In the genomic region with DNA sequence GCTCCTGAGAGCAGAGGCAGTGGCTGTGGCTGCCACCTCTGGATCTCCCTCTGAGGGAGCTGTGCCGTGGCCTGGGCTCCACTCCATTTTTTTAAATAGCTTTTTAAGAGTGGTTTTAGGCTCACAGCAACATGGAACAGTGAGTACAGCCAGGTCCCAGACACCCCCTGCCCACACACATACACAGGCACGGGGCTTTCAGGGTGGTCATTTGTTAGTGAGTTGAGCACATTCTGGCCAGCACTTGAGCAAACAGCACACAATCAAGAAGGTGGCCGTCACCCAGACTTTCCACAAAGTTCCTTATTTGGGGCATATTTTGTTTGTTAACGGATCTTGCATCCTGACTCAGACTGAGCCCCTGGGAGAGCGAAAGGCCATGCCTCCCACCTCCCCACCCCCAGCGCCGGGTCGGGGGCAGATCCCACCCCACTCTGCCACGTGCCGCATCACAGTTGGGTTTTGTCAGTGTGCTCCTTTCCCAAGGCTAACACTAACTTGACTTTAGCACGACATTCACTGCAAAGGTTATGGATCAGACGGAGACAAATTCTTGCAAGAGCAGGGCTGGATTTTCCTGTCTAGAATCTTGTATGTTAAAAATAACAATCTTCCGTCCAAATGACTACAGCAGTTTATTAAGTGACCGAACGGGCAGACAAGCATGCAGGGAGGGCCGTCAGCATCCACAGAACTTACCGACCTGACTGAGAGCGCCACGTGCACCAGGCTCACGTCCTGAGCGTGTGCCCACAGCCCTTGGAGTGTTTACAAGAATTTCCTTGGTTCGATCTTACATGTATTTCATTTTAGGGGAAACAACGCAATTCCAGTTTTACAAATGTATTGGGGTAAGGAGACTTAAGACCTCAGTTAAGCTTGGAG, we compare ENCODE assay signal across 20 cellular contexts.
"Had no signal": no experiment of that assay in that cellular context is flagged by ENCODE, and none has a peak within 500 bp of the region (broad histone marks: within the 10 kb centered on the region; RNA-seq: fewer than 3 reads in every experiment).

No MANE protein-coding gene starts in this region.

- H3K27ac Mint-ChIP-seq: activated CD4-positive, alpha-beta T cell treated with anti-CD3 and anti-CD28 coated beads, Interleukin-2, amount 10 ng/mL, durations not matched to agents 24 days and 14 days; activated CD8-positive, alpha-beta T cell treated with anti-CD3 and anti-CD28 coated beads, Interleukin-2, amount 10 ng/mL, durations not matched to agents 7 days and 5 days; activated naive CD4-positive, alpha-beta T cell treated with anti-CD3 and anti-CD28 coated beads, Interleukin-2, amount 50 U/mL, for 72 hours; endodermal cell; neural progenitor cell; T-helper 2 cell treated with Interferon-gamma antibody and Interleukin-4, amounts not matched to agents 5 μg/mL and 100 μg/mL, for 36 hours had no signal

- H3K9me3 Mint-ChIP-seq: activated CD4-positive, alpha-beta T cell treated with anti-CD3 and anti-CD28 coated beads, Interleukin-2, amount 10 ng/mL, durations not matched to agents 24 days and 14 days; activated naive CD4-positive, alpha-beta T cell treated with anti-CD3 and anti-CD28 coated beads, Interleukin-2, amount 50 U/mL, for 72 hours; brain; central memory CD8-positive, alpha-beta T cell; endodermal cell; T-helper 2 cell treated with Interferon-gamma antibody and Interleukin-4, amounts not matched to agents 5 μg/mL and 100 μg/mL, for 36 hours had no signal

- DNase-seq: activated CD4-positive, alpha-beta T cell treated with anti-CD3 and anti-CD28 coated beads, Interleukin-2, amount 10 ng/mL, durations not matched to agents 24 days and 14 days; activated CD4-positive, CD25-positive, alpha-beta regulatory T cell; activated CD8-positive, alpha-beta memory T cell treated with anti-CD3 and anti-CD28 coated beads, Interleukin-2, amount 50 U/mL, for 4 hours; activated CD8-positive, alpha-beta T cell treated with anti-CD3 and anti-CD28 coated beads, Interleukin-2, amount 10 ng/mL, durations not matched to agents 7 days and 5 days; activated gamma-delta T cell; activated T-cell treated with anti-CD3 and anti-CD28 coated beads, Interleukin-2, amount 50 U/mL, for 48 hours; endodermal cell; erythroblast; hippocampal formation; left ventricle myocardium superior; pancreas; stimulated activated CD4-positive, alpha-beta T cell treated with anti-CD3 and anti-CD28 coated beads, Interleukin-12 subunit alpha, Interleukin-12 subunit beta, amount 100 ng/mL, for 4 hours; stimulated activated CD4-positive, alpha-beta T cell treated with anti-CD3 and anti-CD28 coated beads, Interleukin-2, amount 100 ng/mL, for 24 hours; trophoblast cell had no signal

- H3K9me3 ChIP-seq: pancreas, SJCRH30 had no signal

- H3K27me3 Mint-ChIP-seq: activated CD4-positive, alpha-beta T cell treated with anti-CD3 and anti-CD28 coated beads, Interleukin-2, amount 10 ng/mL, durations not matched to agents 24 days and 14 days; central memory CD8-positive, alpha-beta T cell had no signal

- H3K4me1 Mint-ChIP-seq: activated CD4-positive, alpha-beta T cell treated with anti-CD3 and anti-CD28 coated beads, Interleukin-2, amount 10 ng/mL, durations not matched to agents 24 days and 14 days; central memory CD8-positive, alpha-beta T cell; endodermal cell; neural progenitor cell had no signal

- H3K27me3 ChIP-seq: neural progenitor cell, pancreas, SJCRH30 had no signal

- H3K27ac ChIP-seq: neural progenitor cell, pancreas, SJCRH30 had no signal

- H3K4me1 ChIP-seq: neural progenitor cell, pancreas, SJCRH30 had no signal

- H3K9ac ChIP-seq: neural progenitor cell had no signal

- H3K36me3 ChIP-seq: neural progenitor cell, pancreas had no signal

- ATAC-seq: activated CD8-positive, alpha-beta T cell treated with anti-CD3 and anti-CD28 coated beads, Interleukin-2, amount 10 ng/mL, durations not matched to agents 7 days and 5 days; activated naive CD4-positive, alpha-beta T cell treated with anti-CD3 and anti-CD28 coated beads, Interleukin-2, amount 50 U/mL, for 72 hours; left ventricle myocardium superior had no signal

- H3K36me3 Mint-ChIP-seq: activated naive CD4-positive, alpha-beta T cell treated with anti-CD3 and anti-CD28 coated beads, Interleukin-2, amount 50 U/mL, for 72 hours had no signal

- H3K4me3 ChIP-seq: neural progenitor cell, pancreas, SJCRH30 had no signal

- H3K4me3 Mint-ChIP-seq: activated CD4-positive, alpha-beta T cell treated with anti-CD3 and anti-CD28 coated beads, Interleukin-2, amount 10 ng/mL, durations not matched to agents 24 days and 14 days; activated CD8-positive, alpha-beta T cell treated with anti-CD3 and anti-CD28 coated beads, Interleukin-2, amount 10 ng/mL, durations not matched to agents 7 days and 5 days; brain; central memory CD8-positive, alpha-beta T cell; endodermal cell; neural progenitor cell; T-helper 2 cell treated with Interferon-gamma antibody and Interleukin-4, amounts not matched to agents 5 μg/mL and 100 μg/mL, for 36 hours had no signal
